1 cellular context compared by ENCODE assay signal in genomic region chr6:43432009-43432945, GRCh38.
TF ChIP-seq lines count a peak whose summit lies in the region.

No MANE protein-coding gene starts in this region.

TF ChIP-seq in H1, 55 proteins besides CTCF, POLR2A, EP300 and RAD21:
- TF ChIP-seq EZH2 (IDR thresholded peaks at IDR 0.05; ENCODE audit: low read depth, low read length, severe bottlenecking) = no peak
- TF ChIP-seq RBBP5 (IDR thresholded peaks at IDR 0.05; ENCODE audit: borderline replicate concordance, low read depth, low read length) = no peak
- no peak for TF ChIP-seq CBX5 (IDR thresholded peaks at IDR 0.05; ENCODE audit: low read depth, low read length)
- no peak for TF ChIP-seq CHD7 (IDR thresholded peaks at IDR 0.05; ENCODE audit: insufficient replicate concordance, low read length)
- TF ChIP-seq SUZ12 (IDR thresholded peaks at IDR 0.05; ENCODE audit: low read length) = no peak
- no peak for TF ChIP-seq HDAC6 (IDR thresholded peaks at IDR 0.05; ENCODE audit: low read depth, low read length)
- no peak for TF ChIP-seq CREB1 (IDR thresholded peaks at IDR 0.05)
- no peak for TF ChIP-seq POLR2AphosphoS5 (IDR thresholded peaks at IDR 0.05; ENCODE audit: low read depth, low read length)
- TF ChIP-seq USF2 (IDR thresholded peaks at IDR 0.05; ENCODE audit: low read length) = no peak
- TF ChIP-seq BCL11A (IDR thresholded peaks at IDR 0.05; ENCODE audit: low read depth in 2 of 2, low read length in 2 of 2) = no peak
- TF ChIP-seq SP4 (IDR thresholded peaks at IDR 0.05; ENCODE audit: low read length) = no peak
- TF ChIP-seq RNF2 (IDR thresholded peaks at IDR 0.05; ENCODE audit: borderline replicate concordance, low read depth, low read length, missing control alignments, poor library complexity, severe bottlenecking) = no peak
- no peak for TF ChIP-seq BRCA1 (IDR thresholded peaks at IDR 0.05; ENCODE audit: low read depth, low read length)
